ENCODE assay signal across 15 cellular contexts in the genomic region with DNA sequence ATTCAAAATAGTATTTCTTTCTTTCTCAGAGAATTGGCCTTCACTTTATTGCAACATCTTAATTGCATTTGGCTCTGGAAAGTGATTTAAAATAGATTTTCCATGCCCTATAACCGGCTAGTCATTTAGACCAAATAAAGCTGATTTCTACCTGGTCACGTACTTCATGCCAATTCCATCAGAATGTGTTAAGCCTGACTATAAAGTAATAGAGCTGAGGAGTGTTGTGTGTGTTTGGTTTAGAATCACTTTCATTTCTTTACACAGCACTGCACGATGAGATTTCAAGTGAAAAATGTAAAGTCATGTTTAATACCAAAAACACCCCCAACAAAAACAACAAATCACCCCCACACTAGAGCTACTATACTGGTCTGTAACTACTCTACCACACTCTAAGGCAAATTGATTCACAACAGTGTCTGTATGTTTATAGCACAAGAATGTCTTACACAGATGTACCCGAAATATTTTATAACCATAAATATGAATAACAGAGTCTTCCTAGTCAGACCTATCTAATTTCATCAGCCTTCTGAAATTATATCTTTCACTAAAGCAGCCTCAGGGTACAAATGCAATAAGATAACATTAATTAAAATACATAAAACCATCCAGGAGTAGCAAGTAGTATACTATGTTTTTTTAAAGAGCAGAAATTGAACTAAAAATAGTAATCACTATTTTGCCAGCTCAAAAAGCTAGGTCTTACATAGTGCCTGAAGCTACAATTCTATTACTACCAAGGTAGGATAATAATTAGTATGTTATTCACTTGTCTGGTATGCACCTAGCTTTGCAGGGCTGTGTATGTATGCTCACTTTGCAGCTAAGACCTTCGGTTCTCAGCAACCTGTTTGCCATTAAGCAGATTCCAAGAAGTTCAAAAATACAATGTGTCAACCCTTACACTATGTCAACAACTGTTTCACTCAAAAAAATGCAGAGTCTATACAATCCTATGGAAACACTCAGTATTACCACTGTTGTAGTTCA. TPM values are rescaled to one million over a fixed set of nuclear protein-coding genes. Genes with fewer than 3 reads are reported as not detected.
DNase-seq lines count a peak whose midpoint lies in the region; ATAC-seq and TF ChIP-seq lines count a peak whose summit lies in the region.
"Had no signal": no experiment of that assay in that cellular context is flagged by ENCODE, and none has a peak within 500 bp of the region (broad histone marks: within the 10 kb centered on the region; RNA-seq: fewer than 3 reads in every experiment).

No MANE protein-coding gene starts in this region.

- peaks cover 29% of the 10 kb centered on the region for H3K4me1 Mint-ChIP-seq in progenitor cell of endocrine pancreas (ENCODE audit: low read depth)
- no peaks in the 10 kb centered on the region for H3K4me1 Mint-ChIP-seq in naive thymus-derived CD4-positive, alpha-beta T cell
- H3K4me1 Mint-ChIP-seq: activated naive CD8-positive, alpha-beta T cell treated with anti-CD3 and anti-CD28 coated beads, Interleukin-2, amount 50 U/mL, for 24 hours; CD8-positive, alpha-beta memory T cell had no signal

- TF ChIP-seq CTCF in left lung (IDR thresholded peaks at IDR 0.05) (no peak), colonic mucosa (IDR thresholded peaks at IDR 0.05) (no peak), progenitor cell of endocrine pancreas (IDR thresholded peaks at IDR 0.05; ENCODE audit: unreplicated experiment) (no peak)

- H3K27ac ChIP-seq in left lung (no peak overlapping the region), colonic mucosa (no peak overlapping the region)
- no peak overlapping the region for H3K27ac ChIP-seq in naive thymus-derived CD4-positive, alpha-beta T cell (ENCODE audit: low read depth, low read length)
- H3K27ac ChIP-seq: 22Rv1, KMS-11 had no signal

- H3K9me3 Mint-ChIP-seq in progenitor cell of endocrine pancreas (ENCODE audit: low read depth) = peaks cover 19% of the 10 kb centered on the region
- peaks cover 0 to 13% (median 0%) of the 10 kb centered on the region in 11 donors for H3K9me3 Mint-ChIP-seq in naive thymus-derived CD4-positive, alpha-beta T cell
- H3K9me3 Mint-ChIP-seq: CD8-positive, alpha-beta memory T cell had no signal

- no peak overlapping the region for H3K4me3 Mint-ChIP-seq in progenitor cell of endocrine pancreas (ENCODE audit: low read depth)
- no peak overlapping the region for H3K4me3 Mint-ChIP-seq in naive thymus-derived CD4-positive, alpha-beta T cell
- H3K4me3 Mint-ChIP-seq: activated naive CD8-positive, alpha-beta T cell treated with anti-CD3 and anti-CD28 coated beads, Interleukin-2, amount 50 U/mL, for 24 hours; CD8-positive, alpha-beta memory T cell; dendritic cell treated with granulocyte-macrophage colony-stimulating factor and Interleukin-4, amounts not matched to agents 40 ng/mL and 50 ng/mL, for 4 days had no signal

- H3K4me3 ChIP-seq in endocrine pancreas (ENCODE audit: control insufficient read depth, insufficient read depth, low read length) (peak overlapping the region; percentile 24), left lung (no peak overlapping the region), colonic mucosa (no peak overlapping the region)
- H3K4me3 ChIP-seq in naive thymus-derived CD4-positive, alpha-beta T cell (ENCODE audit: low read length) = no peak overlapping the region

- H3K36me3 ChIP-seq in endocrine pancreas (ENCODE audit: control insufficient read depth, insufficient read depth, low read length) (no peaks in the 10 kb centered on the region), left lung (no peaks in the 10 kb centered on the region), colonic mucosa (no peaks in the 10 kb centered on the region)
- no peaks in the 10 kb centered on the region for H3K36me3 ChIP-seq in naive thymus-derived CD4-positive, alpha-beta T cell (ENCODE audit: control insufficient read depth in 2 of 3, insufficient read depth in 3 of 3, low read length in 3 of 3)

- H3K36me3 Mint-ChIP-seq in progenitor cell of endocrine pancreas (ENCODE audit: insufficient read depth) = peaks cover 8% of the 10 kb centered on the region
- peaks cover 0 to 14% (median 0%) of the 10 kb centered on the region in 5 donors for H3K36me3 Mint-ChIP-seq in naive thymus-derived CD4-positive, alpha-beta T cell
- H3K36me3 Mint-ChIP-seq: CD8-positive, alpha-beta memory T cell had no signal

- intact Hi-C loops in left lung (cut with DNase I) (no loop called here), colonic mucosa (cut with DNase I) (no loop called here)
- intact Hi-C loops in naive thymus-derived CD4-positive, alpha-beta T cell (cut with micrococcal nuclease) = no loop called here

- DNase-seq in NCI-H1417 (lab: John Stamatoyannopoulos, UW) (peak in 2 of 3 experiments; percentile 10 to 38), NCI-H1417 treated with DMSO at 0.1 percent for 48 hours (lab: John Stamatoyannopoulos, UW) (no peak), left lung (no peak), colonic mucosa (no peak), progenitor cell of endocrine pancreas (ENCODE audit: low spot score, unreplicated experiment) (no peak), amniotic stem cell (lab: John Stamatoyannopoulos, UW) (no peak)
- DNase-seq in naive thymus-derived CD4-positive, alpha-beta T cell = no peak
- DNase-seq: activated CD8-positive, alpha-beta memory T cell treated with anti-CD3 and anti-CD28 coated beads, Interleukin-2, amount 50 U/mL, for 48 hours; activated naive CD8-positive, alpha-beta T cell treated with anti-CD3 and anti-CD28 coated beads, Interleukin-2, amount 50 U/mL, for 24 hours; CD8-positive, alpha-beta memory T cell; NCI-H2029 had no signal

- H3K9me3 ChIP-seq in endocrine pancreas (ENCODE audit: control insufficient read depth, low read length) = no peaks in the 10 kb centered on the region
- H3K9me3 ChIP-seq in left lung = no peaks in the 10 kb centered on the region
- no peaks in the 10 kb centered on the region for H3K9me3 ChIP-seq in colonic mucosa
- no peaks in the 10 kb centered on the region for H3K9me3 ChIP-seq in naive thymus-derived CD4-positive, alpha-beta T cell (ENCODE audit: control insufficient read depth in 2 of 3, low read length in 3 of 3)

- H3K9ac ChIP-seq in endocrine pancreas (ENCODE audit: control insufficient read depth, insufficient read depth, low read length) (no peak overlapping the region), colonic mucosa (ENCODE audit: low read depth in 2 of 2, low read length in 2 of 2) (no peak overlapping the region)
- H3K9ac ChIP-seq: KMS-11 had no signal

- H3K4me1 ChIP-seq in endocrine pancreas (ENCODE audit: control insufficient read depth, insufficient read depth, low read length) (peaks cover 16% of the 10 kb centered on the region), left lung (peaks cover 9 to 11% of the 10 kb centered on the region in 2 donors), colonic mucosa (no peaks in the 10 kb centered on the region)
- no peaks in the 10 kb centered on the region for H3K4me1 ChIP-seq in naive thymus-derived CD4-positive, alpha-beta T cell (ENCODE audit: control insufficient read depth in 2 of 2, insufficient read depth in 2 of 2, low read length in 2 of 2)

- peak; percentile 84 for ATAC-seq in left lung
- ATAC-seq in naive thymus-derived CD4-positive, alpha-beta T cell = no peak
- ATAC-seq: activated naive CD8-positive, alpha-beta T cell treated with anti-CD3 and anti-CD28 coated beads, Interleukin-2, amount 50 U/mL, for 24 hours had no signal

- H3K27me3 Mint-ChIP-seq in progenitor cell of endocrine pancreas = no peaks in the 10 kb centered on the region
- H3K27me3 Mint-ChIP-seq in naive thymus-derived CD4-positive, alpha-beta T cell = peaks cover 0 to 28% (median 11%) of the 10 kb centered on the region in 5 donors
- H3K27me3 Mint-ChIP-seq: activated naive CD8-positive, alpha-beta T cell treated with anti-CD3 and anti-CD28 coated beads, Interleukin-2, amount 50 U/mL, for 24 hours; CD8-positive, alpha-beta memory T cell; dendritic cell treated with granulocyte-macrophage colony-stimulating factor and Interleukin-4, amounts not matched to agents 40 ng/mL and 50 ng/mL, for 4 days had no signal

- no peak overlapping the region for H3K27ac Mint-ChIP-seq in progenitor cell of endocrine pancreas
- H3K27ac Mint-ChIP-seq in naive thymus-derived CD4-positive, alpha-beta T cell = no peak overlapping the region
- H3K27ac Mint-ChIP-seq: activated naive CD8-positive, alpha-beta T cell treated with anti-CD3 and anti-CD28 coated beads, Interleukin-2, amount 50 U/mL, for 24 hours; CD8-positive, alpha-beta memory T cell; dendritic cell treated with granulocyte-macrophage colony-stimulating factor and Interleukin-4, amounts not matched to agents 40 ng/mL and 50 ng/mL, for 4 days had no signal

- POLR2A ChIA-PET in naive thymus-derived CD4-positive, alpha-beta T cell (lab: Charles Lee) = no interaction called here

- H3K27me3 ChIP-seq in endocrine pancreas (ENCODE audit: control insufficient read depth, insufficient read depth, low read length) = no peaks in the 10 kb centered on the region
- H3K27me3 ChIP-seq in left lung = no peaks in the 10 kb centered on the region
- no peaks in the 10 kb centered on the region for H3K27me3 ChIP-seq in colonic mucosa
- H3K27me3 ChIP-seq in naive thymus-derived CD4-positive, alpha-beta T cell (ENCODE audit: control insufficient read depth in 2 of 2, insufficient read depth in 2 of 2, low read length in 2 of 2) = no peaks in the 10 kb centered on the region

- CTCF ChIA-PET in naive thymus-derived CD4-positive, alpha-beta T cell (lab: Charles Lee) = no interaction called here

RNA-seq across cellular contexts. Expression of gene APBB2, which starts 28.4 kb away (rescaled TPM):
- total RNA-seq in left lung = 10 to 100 TPM; 55.6 to 94.8 TPM
- total RNA-seq in colonic mucosa = 10 to 100 TPM; 22.8 to 27.5 TPM
- 61.4 and 61.7 TPM in 2 replicates for total RNA-seq in progenitor cell of endocrine pancreas
- 1 to 10 TPM in 1 of 5 experiments, under 1 TPM in 4; 0.42 to 1.5 (median 0.59) TPM for total RNA-seq in naive thymus-derived CD4-positive, alpha-beta T cell
- not detected for polyA plus RNA-seq in naive thymus-derived CD4-positive, alpha-beta T cell
- polyA plus RNA-seq: CD8-positive, alpha-beta memory T cell had no signal

Comparison
In these comparisons a context has a peak if more than half of its experiments do, and no peak if none do; other contexts are left out.
1. DNase-seq: peak in NCI-H1417 (2 of 3); none in NCI-H1417 treated with DMSO at 0.1 percent for 48 hours (single experiment), left lung (0 of 2), colonic mucosa (single experiment), progenitor cell of endocrine pancreas (single experiment), naive thymus-derived CD4-positive, alpha-beta T cell (0 of 9) and amniotic stem cell (single experiment).
2. RNA of gene APBB2, which starts 28.4 kb away (total RNA-seq): 55.6 to 94.8 TPM in left lung, 61.4 to 61.7 TPM in progenitor cell of endocrine pancreas and 22.8 to 27.5 TPM in colonic mucosa; 0.42 to 1.5 TPM in naive thymus-derived CD4-positive, alpha-beta T cell; every median in the first group is over 4 times any median in the second.